In the genomic region with DNA sequence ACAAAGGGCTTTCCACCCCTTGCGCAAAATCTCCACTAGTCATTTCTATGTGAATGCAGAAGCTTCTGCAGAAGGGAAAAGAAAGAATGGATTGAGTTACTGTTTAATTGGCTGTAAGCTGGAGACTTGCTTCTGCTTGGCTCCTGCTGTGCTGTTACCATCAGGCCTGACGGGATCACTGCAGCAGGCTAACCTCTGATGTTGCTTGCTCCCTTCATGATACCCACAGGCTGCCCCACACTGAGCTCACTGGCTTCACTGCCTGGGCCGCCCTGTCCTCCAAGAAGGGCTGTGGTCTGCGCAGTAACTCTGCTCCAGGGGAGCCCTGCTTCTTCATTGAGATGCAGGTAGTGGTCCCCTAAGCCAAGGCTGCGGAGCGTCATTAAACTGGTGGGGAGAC, we compare ENCODE assay signal across 23 cellular contexts.
DNase-seq lines count a peak whose midpoint lies in the region; ATAC-seq and TF ChIP-seq lines count a peak whose summit lies in the region.
"Had no signal": no experiment of that assay in that cellular context is flagged by ENCODE, and none has a peak within 500 bp of the region (broad histone marks: within the 10 kb centered on the region; RNA-seq: fewer than 3 reads in every experiment).

No MANE protein-coding gene starts in this region.

- H3K27me3 ChIP-seq in esophagus muscularis mucosa = no peaks in the 10 kb centered on the region
- H3K27me3 ChIP-seq: BE2C, breast epithelium, gastroesophageal sphincter, tibial nerve had no signal

- no peak overlapping the region for H3K4me3 ChIP-seq in esophagus muscularis mucosa
- H3K4me3 ChIP-seq: breast epithelium, gastroesophageal sphincter, SK-N-MC, tibial nerve had no signal

- no peak for TF ChIP-seq POLR2A in esophagus muscularis mucosa (IDR thresholded peaks at IDR 0.05; ENCODE audit: low read depth)

- DNase-seq in NCI-H146 (lab: John Stamatoyannopoulos, UW) = peak; percentile 35
- DNase-seq in NCI-H146 treated with DMSO at 0.1 percent for 48 hours (lab: John Stamatoyannopoulos, UW; ENCODE audit: unreplicated experiment) = no peak
- peak; percentile 9 for DNase-seq in medulla oblongata (ENCODE audit: extremely low spot score)
- DNase-seq in esophagus muscularis mucosa (ENCODE audit: extremely low spot score) = no peak
- no peak for DNase-seq in HCEC 1CT
- DNase-seq: activated naive CD8-positive, alpha-beta T cell treated with anti-CD3 and anti-CD28 coated beads, Interleukin-2, amount 10 ng/mL, durations not matched to agents 7 days and 5 days; BE2C; Caco-2; GOT3; left ventricle myocardium superior; NCI-H1436; stimulated activated naive CD4-positive, alpha-beta T cell treated with Interleukin-2 at 50 U/mL for 16 hours had no signal

- H3K4me1 ChIP-seq in esophagus muscularis mucosa = no peaks in the 10 kb centered on the region
- H3K4me1 ChIP-seq: BE2C, breast epithelium, Caco-2, gastroesophageal sphincter, tibial nerve had no signal

- H3K36me3 ChIP-seq in esophagus muscularis mucosa = peaks cover 0 to 4% (median 0%) of the 10 kb centered on the region in 4 donors
- H3K36me3 ChIP-seq: BE2C, breast epithelium, gastroesophageal sphincter, tibial nerve had no signal

- H3K27ac ChIP-seq in cingulate gyrus (ENCODE audit: low read depth, low read length) = peak overlapping the region; percentile 55
- no peak overlapping the region for H3K27ac ChIP-seq in esophagus muscularis mucosa (replicated peaks in 1 of 4)
- H3K27ac ChIP-seq: 22Rv1, breast epithelium, gastroesophageal sphincter, SK-N-MC, tibial nerve had no signal

- no peaks in the 10 kb centered on the region for H3K9me3 ChIP-seq in esophagus muscularis mucosa
- H3K9me3 ChIP-seq: BE2C, breast epithelium, Caco-2, gastroesophageal sphincter, tibial nerve had no signal

- ATAC-seq in GM18861 (IDR thresholded peaks at IDR 0.05; ENCODE audit: unreplicated experiment) = no peak
- no peak for ATAC-seq in HG03196 (IDR thresholded peaks at IDR 0.05; ENCODE audit: unreplicated experiment)
- ATAC-seq: esophagus mucosa, gastroesophageal sphincter, HepG2, left ventricle myocardium superior, sciatic nerve had no signal

- no peak for TF ChIP-seq EP300 in esophagus muscularis mucosa (IDR thresholded peaks at IDR 0.05)

- no peak for TF ChIP-seq CTCF in esophagus muscularis mucosa (IDR thresholded peaks at IDR 0.05)

- intact Hi-C loops in esophagus muscularis mucosa (cut with DNase I) = no loop called here

- 82% methylated on average over 5 of the region's 6 CpGs for WGBS in esophagus muscularis mucosa

Comparison
In these comparisons a context has a peak if more than half of its experiments do, and no peak if none do; other contexts are left out.
1. DNase-seq: peak in NCI-H146 (single experiment) and medulla oblongata (single experiment); none in NCI-H146 treated with DMSO at 0.1 percent for 48 hours (single experiment), esophagus muscularis mucosa (single experiment) and HCEC 1CT (single experiment).